Comparison of ENCODE assay signal across 9 cellular contexts in genomic region chr10:50501899-50502556, GRCh38.
DNase-seq lines count a peak whose midpoint lies in the region; ATAC-seq and TF ChIP-seq lines count a peak whose summit lies in the region.
"Had no signal": no experiment of that assay in that cellular context is flagged by ENCODE, and none has a peak within 500 bp of the region (broad histone marks: within the 10 kb centered on the region; RNA-seq: fewer than 3 reads in every experiment).

No MANE protein-coding gene starts in this region.

- H3K9me2 ChIP-seq in OCI-LY1 (ENCODE audit: low read depth, low read length): no peaks in the 10 kb centered on the region

- no peaks in the 10 kb centered on the region for H3K79me2 ChIP-seq in OCI-LY1 (ENCODE audit: insufficient read depth, low read length)

- peaks cover 28% of the 10 kb centered on the region for H3K4me1 ChIP-seq in OCI-LY1 (ENCODE audit: insufficient read depth, low read length, severe bottlenecking)

- H3K4me3 ChIP-seq in OCI-LY1 (ENCODE audit: low read depth, low read length, poor library complexity, severe bottlenecking): no peak overlapping the region

- H3K4me2 ChIP-seq in OCI-LY1 (ENCODE audit: low read length): peak overlapping the region; percentile 10; the same call in 1 of the 2 replicates

- no peaks in the 10 kb centered on the region for H3K27me3 ChIP-seq in OCI-LY1 (ENCODE audit: insufficient read depth, low read length)

- POLR2A ChIA-PET in GM10248 (lab: Yijun Ruan, JAX): interaction anchor here (0.7 kb wide), 1 partner anchor 1845 kb away, joined by 5 read pairs; no protein-coding TSS in a partner anchor

- CTCF ChIA-PET in GM10248 (lab: Yijun Ruan, JAX): interaction anchor here (1.4 kb wide), 1 partner anchor 10 kb away, joined by 5 read pairs; no protein-coding TSS in a partner anchor

- H3K9me3 ChIP-seq in OCI-LY1 (ENCODE audit: low read length): no peaks in the 10 kb centered on the region

- no peaks in the 10 kb centered on the region for H3K36me3 ChIP-seq in OCI-LY1 (ENCODE audit: insufficient read depth, low read length)

- DNase-seq in GM10248 (ENCODE audit: extremely low spot score) (peak; percentile 25), iPS-NIHi11 (ENCODE audit: low spot score) (peak; percentile 35), EL (no peak), mucosa of gallbladder (ENCODE audit: low spot score) (no peak)
- no peak for DNase-seq in activated naive CD4-positive, alpha-beta T cell (lab: John Stamatoyannopoulos, UW)
- DNase-seq: activated gamma-delta T cell had no signal

- no peak for TF ChIP-seq CTCF in GM10248 (IDR thresholded peaks at IDR 0.05; ENCODE audit: control extremely low read depth, extremely low read depth, low read depth, missing control alignments)
- TF ChIP-seq CTCF in OCI-LY1 (IDR thresholded peaks at IDR 0.05; ENCODE audit: low read length): no peak

- no peak overlapping the region for H3K9ac ChIP-seq in OCI-LY1 (ENCODE audit: low read length)

- no peaks in the 10 kb centered on the region for H4K20me1 ChIP-seq in OCI-LY1 (ENCODE audit: insufficient read depth, low read length)

- H3F3A ChIP-seq in OCI-LY1 (ENCODE audit: insufficient read depth, low read length): no peaks in the 10 kb centered on the region

- H2AFZ ChIP-seq in OCI-LY1 (ENCODE audit: low read length): no peak overlapping the region

- peak; percentile 44 for ATAC-seq in GM21423 (IDR thresholded peaks at IDR 0.05; ENCODE audit: unreplicated experiment)
- no peak for ATAC-seq in HG03571 (IDR thresholded peaks at IDR 0.05; ENCODE audit: unreplicated experiment)

- peak overlapping the region; percentile 51 for H3K27ac ChIP-seq in OCI-LY1 (ENCODE audit: low read depth, low read length, poor library complexity, severe bottlenecking)

Comparison
In these comparisons a context has a peak if more than half of its experiments do, and no peak if none do; other contexts are left out.
1. DNase-seq: peak in GM10248 (single experiment) and iPS-NIHi11 (single experiment); none in EL (single experiment), mucosa of gallbladder (single experiment) and activated naive CD4-positive, alpha-beta T cell (0 of 4).